1 cellular context compared by ENCODE assay signal in the genomic region with DNA sequence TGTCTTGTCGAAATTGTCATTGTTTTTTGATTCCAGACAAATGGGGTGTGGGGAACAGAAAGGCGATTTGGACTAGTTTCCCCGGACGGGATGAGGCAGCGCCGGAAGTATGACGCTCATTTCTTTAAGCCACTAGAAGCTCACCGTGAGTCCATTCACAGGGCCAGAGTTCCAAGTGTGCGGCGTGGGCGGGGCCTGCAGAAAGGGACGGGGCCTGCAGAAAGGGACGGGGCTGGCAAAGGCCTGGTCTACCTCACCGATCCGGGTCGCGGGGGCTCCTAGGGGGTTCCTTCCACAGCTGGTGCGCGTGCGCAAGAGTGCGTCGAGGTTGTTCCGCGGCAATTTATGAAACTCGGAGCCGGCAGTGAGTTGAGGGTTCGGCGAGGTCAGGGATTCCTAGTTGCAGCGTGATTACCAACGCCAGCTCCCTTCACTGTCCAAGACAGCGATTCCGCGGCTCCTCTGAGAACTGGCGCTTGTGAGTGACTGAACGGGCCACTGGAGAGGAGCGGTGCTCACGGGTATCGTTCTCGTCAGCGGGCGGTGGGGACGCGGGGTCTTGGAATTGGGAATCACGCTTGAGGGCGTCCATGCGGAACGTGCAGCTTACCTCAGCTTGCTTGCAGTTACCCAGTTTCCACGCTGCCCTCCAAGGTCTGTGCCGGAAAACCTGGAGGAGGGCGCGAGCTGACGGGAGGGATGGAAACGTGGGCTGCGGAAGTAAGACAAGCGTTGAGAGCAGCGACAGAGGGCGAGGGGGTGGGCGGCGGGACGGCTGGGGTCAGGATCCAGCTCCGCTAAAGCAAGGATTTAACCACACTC.
TF ChIP-seq lines count a peak whose summit lies in the region.

A gene (plus strand): TSS at position 219 of the 822 bp plus-strand sequence. CDS start 5,847 bp downstream, outside the sequence.

TF ChIP-seq in K562, 482 proteins besides CTCF, POLR2A, EP300 and RAD21 (continued from another document and continues in another):
- TF ChIP-seq, protein P1, sequence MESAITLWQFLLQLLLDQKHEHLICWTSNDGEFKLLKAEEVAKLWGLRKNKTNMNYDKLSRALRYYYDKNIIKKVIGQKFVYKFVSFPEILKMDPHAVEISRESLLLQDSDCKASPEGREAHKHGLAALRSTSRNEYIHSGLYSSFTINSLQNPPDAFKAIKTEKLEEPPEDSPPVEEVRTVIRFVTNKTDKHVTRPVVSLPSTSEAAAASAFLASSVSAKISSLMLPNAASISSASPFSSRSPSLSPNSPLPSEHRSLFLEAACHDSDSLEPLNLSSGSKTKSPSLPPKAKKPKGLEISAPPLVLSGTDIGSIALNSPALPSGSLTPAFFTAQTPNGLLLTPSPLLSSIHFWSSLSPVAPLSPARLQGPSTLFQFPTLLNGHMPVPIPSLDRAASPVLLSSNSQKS (CRISPR knock-in tag; IDR thresholded peaks at IDR 0.05): no peak
- TF ChIP-seq TCF7L2 (IDR thresholded peaks at IDR 0.05; ENCODE audit: low read depth, low read length) (no peak), ZNF551 (CRISPR knock-in tag; IDR thresholded peaks at IDR 0.05) (no peak), ZKSCAN8 (CRISPR knock-in tag; IDR thresholded peaks at IDR 0.05) (no peak), ELF1 (tag; IDR thresholded peaks at IDR 0.05) (peak; percentile 63), MBD2 (IDR thresholded peaks at IDR 0.05; ENCODE audit: borderline replicate concordance, low read depth) (no peak; the same call in 1 of the 2 replicates), TAF15 (IDR thresholded peaks at IDR 0.05; ENCODE audit: low read depth, low read length) (no peak), ZNF217 (CRISPR knock-in tag; IDR thresholded peaks at IDR 0.05) (no peak), ZNF143 (CRISPR knock-in tag; IDR thresholded peaks at IDR 0.05) (no peak), MCM3 (IDR thresholded peaks at IDR 0.05) (no peak), CBFA2T3 (IDR thresholded peaks at IDR 0.05) (no peak), TAF7 (tag; IDR thresholded peaks at IDR 0.05) (no peak), PRMT5 (CRISPR knock-in tag; IDR thresholded peaks at IDR 0.05) (no peak), RUNX1 (IDR thresholded peaks at IDR 0.05; ENCODE audit: low read depth) (no peak), ZNF41 (CRISPR knock-in tag; conservative IDR thresholded peaks at IDR 0.05) (no peak), BCL6 (CRISPR knock-in tag; IDR thresholded peaks at IDR 0.05) (no peak), BMI1 (IDR thresholded peaks at IDR 0.05; ENCODE audit: low read length) (no peak), U2AF2 (optimal IDR thresholded peaks at IDR 0.05; ENCODE audit: low read depth, low read length) (no peak), KAT7 (CRISPR knock-in tag; IDR thresholded peaks at IDR 0.05; ENCODE audit: borderline replicate concordance) (peak; percentile 78; the same call in 1 of the 2 replicates), ASH1L (IDR thresholded peaks at IDR 0.05; ENCODE audit: borderline replicate concordance, low read depth, partially characterized antibody) (no peak), BRD9 (IDR thresholded peaks at IDR 0.05; ENCODE audit: low read depth, partially characterized antibody) (no peak), CREB1 (IDR thresholded peaks at IDR 0.05) (peak; percentile 79), CREB1 (CRISPR knock-in tag; IDR thresholded peaks at IDR 0.05) (peak; percentile 24), ESRRA (IDR thresholded peaks at IDR 0.05; ENCODE audit: borderline replicate concordance, low read depth) (peak; percentile 28; the same call in 1 of the 2 replicates), ETV1 (tag; conservative IDR thresholded peaks at IDR 0.05; ENCODE audit: low read depth) (peak; percentile 84), ESRRB (CRISPR knock-in tag; IDR thresholded peaks at IDR 0.05; ENCODE audit: borderline replicate concordance) (no peak), RFX1 (IDR thresholded peaks at IDR 0.05) (no peak), HDAC3 (IDR thresholded peaks at IDR 0.05; ENCODE audit: borderline replicate concordance, partially characterized antibody) (no peak), TRIM24 (IDR thresholded peaks at IDR 0.05) (peak in 1 of 2 experiments; percentile 41; a peak in 1 of 4 replicates), TOE1 (IDR thresholded peaks at IDR 0.05; ENCODE audit: borderline replicate concordance) (no peak), TOE1 (CRISPR knock-in tag; IDR thresholded peaks at IDR 0.05; ENCODE audit: borderline replicate concordance, low read depth) (no peak), MXI1 (IDR thresholded peaks at IDR 0.05; ENCODE audit: low read depth, low read length) (peak; percentile 32; the same call in 1 of the 2 replicates), CSDE1 (IDR thresholded peaks at IDR 0.05) (no peak), ZNF212 (CRISPR knock-in tag; IDR thresholded peaks at IDR 0.05) (no peak), MAFG (tag; conservative IDR thresholded peaks at IDR 0.05) (no peak), MCM2 (IDR thresholded peaks at IDR 0.05; ENCODE audit: low read depth) (no peak), DNMT1 (IDR thresholded peaks at IDR 0.05) (no peak)
- TF ChIP-seq, protein P2, sequence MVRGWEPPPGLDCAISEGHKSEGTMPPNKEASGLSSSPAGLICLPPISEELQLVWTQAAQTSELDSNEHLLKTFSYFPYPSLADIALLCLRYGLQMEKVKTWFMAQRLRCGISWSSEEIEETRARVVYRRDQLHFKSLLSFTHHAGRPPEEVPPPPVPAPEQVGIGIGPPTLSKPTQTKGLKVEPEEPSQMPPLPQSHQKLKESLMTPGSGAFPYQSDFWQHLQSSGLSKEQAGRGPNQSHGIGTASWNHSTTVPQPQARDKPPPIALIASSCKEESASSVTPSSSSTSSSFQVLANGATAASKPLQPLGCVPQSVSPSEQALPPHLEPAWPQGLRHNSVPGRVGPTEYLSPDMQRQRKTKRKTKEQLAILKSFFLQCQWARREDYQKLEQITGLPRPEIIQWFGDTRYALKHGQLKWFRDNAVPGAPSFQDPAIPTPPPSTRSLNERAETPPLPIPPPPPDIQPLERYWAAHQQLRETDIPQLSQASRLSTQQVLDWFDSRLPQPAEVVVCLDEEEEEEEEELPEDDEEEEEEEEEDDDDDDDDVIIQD (CRISPR knock-in tag; IDR thresholded peaks at IDR 0.05): no peak
- TF ChIP-seq, protein P3, sequence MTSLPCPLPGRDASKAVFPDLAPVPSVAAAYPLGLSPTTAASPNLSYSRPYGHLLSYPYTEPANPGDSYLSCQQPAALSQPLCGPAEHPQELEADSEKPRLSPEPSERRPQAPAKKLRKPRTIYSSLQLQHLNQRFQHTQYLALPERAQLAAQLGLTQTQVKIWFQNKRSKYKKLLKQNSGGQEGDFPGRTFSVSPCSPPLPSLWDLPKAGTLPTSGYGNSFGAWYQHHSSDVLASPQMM (CRISPR knock-in tag; IDR thresholded peaks at IDR 0.05): no peak
- TF ChIP-seq, protein P4, sequence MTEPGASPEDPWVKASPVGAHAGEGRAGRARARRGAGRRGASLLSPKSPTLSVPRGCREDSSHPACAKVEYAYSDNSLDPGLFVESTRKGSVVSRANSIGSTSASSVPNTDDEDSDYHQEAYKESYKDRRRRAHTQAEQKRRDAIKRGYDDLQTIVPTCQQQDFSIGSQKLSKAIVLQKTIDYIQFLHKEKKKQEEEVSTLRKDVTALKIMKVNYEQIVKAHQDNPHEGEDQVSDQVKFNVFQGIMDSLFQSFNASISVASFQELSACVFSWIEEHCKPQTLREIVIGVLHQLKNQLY (CRISPR knock-in tag; conservative IDR thresholded peaks at IDR 0.05): no peak
- TF ChIP-seq, protein P5, sequence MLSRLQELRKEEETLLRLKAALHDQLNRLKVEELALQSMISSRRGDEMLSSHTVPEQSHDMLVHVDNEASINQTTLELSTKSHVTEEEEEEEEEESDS (CRISPR knock-in tag; IDR thresholded peaks at IDR 0.05): no peak
- TF ChIP-seq, protein P6, sequence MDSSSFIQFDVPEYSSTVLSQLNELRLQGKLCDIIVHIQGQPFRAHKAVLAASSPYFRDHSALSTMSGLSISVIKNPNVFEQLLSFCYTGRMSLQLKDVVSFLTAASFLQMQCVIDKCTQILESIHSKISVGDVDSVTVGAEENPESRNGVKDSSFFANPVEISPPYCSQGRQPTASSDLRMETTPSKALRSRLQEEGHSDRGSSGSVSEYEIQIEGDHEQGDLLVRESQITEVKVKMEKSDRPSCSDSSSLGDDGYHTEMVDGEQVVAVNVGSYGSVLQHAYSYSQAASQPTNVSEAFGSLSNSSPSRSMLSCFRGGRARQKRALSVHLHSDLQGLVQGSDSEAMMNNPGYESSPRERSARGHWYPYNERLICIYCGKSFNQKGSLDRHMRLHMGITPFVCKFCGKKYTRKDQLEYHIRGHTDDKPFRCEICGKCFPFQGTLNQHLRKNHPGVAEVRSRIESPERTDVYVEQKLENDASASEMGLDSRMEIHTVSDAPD (CRISPR knock-in tag; IDR thresholded peaks at IDR 0.05): no peak
- TF ChIP-seq, protein P7, sequence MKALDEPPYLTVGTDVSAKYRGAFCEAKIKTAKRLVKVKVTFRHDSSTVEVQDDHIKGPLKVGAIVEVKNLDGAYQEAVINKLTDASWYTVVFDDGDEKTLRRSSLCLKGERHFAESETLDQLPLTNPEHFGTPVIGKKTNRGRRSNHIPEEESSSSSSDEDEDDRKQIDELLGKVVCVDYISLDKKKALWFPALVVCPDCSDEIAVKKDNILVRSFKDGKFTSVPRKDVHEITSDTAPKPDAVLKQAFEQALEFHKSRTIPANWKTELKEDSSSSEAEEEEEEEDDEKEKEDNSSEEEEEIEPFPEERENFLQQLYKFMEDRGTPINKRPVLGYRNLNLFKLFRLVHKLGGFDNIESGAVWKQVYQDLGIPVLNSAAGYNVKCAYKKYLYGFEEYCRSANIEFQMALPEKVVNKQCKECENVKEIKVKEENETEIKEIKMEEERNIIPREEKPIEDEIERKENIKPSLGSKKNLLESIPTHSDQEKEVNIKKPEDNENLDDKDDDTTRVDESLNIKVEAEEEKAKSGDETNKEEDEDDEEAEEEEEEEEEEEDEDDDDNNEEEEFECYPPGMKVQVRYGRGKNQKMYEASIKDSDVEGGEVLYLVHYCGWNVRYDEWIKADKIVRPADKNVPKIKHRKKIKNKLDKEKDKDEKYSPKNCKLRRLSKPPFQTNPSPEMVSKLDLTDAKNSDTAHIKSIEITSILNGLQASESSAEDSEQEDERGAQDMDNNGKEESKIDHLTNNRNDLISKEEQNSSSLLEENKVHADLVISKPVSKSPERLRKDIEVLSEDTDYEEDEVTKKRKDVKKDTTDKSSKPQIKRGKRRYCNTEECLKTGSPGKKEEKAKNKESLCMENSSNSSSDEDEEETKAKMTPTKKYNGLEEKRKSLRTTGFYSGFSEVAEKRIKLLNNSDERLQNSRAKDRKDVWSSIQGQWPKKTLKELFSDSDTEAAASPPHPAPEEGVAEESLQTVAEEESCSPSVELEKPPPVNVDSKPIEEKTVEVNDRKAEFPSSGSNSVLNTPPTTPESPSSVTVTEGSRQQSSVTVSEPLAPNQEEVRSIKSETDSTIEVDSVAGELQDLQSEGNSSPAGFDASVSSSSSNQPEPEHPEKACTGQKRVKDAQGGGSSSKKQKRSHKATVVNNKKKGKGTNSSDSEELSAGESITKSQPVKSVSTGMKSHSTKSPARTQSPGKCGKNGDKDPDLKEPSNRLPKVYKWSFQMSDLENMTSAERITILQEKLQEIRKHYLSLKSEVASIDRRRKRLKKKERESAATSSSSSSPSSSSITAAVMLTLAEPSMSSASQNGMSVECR (CRISPR knock-in tag; IDR thresholded peaks at IDR 0.05): no peak
- TF ChIP-seq, protein P8, sequence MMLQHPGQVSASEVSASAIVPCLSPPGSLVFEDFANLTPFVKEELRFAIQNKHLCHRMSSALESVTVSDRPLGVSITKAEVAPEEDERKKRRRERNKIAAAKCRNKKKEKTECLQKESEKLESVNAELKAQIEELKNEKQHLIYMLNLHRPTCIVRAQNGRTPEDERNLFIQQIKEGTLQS (IDR thresholded peaks at IDR 0.05): peak; percentile 47; the same call in 1 of the 2 replicates
- TF ChIP-seq, protein P8 (CRISPR knock-in tag; conservative IDR thresholded peaks at IDR 0.05): no peak
- TF ChIP-seq, protein P9, sequence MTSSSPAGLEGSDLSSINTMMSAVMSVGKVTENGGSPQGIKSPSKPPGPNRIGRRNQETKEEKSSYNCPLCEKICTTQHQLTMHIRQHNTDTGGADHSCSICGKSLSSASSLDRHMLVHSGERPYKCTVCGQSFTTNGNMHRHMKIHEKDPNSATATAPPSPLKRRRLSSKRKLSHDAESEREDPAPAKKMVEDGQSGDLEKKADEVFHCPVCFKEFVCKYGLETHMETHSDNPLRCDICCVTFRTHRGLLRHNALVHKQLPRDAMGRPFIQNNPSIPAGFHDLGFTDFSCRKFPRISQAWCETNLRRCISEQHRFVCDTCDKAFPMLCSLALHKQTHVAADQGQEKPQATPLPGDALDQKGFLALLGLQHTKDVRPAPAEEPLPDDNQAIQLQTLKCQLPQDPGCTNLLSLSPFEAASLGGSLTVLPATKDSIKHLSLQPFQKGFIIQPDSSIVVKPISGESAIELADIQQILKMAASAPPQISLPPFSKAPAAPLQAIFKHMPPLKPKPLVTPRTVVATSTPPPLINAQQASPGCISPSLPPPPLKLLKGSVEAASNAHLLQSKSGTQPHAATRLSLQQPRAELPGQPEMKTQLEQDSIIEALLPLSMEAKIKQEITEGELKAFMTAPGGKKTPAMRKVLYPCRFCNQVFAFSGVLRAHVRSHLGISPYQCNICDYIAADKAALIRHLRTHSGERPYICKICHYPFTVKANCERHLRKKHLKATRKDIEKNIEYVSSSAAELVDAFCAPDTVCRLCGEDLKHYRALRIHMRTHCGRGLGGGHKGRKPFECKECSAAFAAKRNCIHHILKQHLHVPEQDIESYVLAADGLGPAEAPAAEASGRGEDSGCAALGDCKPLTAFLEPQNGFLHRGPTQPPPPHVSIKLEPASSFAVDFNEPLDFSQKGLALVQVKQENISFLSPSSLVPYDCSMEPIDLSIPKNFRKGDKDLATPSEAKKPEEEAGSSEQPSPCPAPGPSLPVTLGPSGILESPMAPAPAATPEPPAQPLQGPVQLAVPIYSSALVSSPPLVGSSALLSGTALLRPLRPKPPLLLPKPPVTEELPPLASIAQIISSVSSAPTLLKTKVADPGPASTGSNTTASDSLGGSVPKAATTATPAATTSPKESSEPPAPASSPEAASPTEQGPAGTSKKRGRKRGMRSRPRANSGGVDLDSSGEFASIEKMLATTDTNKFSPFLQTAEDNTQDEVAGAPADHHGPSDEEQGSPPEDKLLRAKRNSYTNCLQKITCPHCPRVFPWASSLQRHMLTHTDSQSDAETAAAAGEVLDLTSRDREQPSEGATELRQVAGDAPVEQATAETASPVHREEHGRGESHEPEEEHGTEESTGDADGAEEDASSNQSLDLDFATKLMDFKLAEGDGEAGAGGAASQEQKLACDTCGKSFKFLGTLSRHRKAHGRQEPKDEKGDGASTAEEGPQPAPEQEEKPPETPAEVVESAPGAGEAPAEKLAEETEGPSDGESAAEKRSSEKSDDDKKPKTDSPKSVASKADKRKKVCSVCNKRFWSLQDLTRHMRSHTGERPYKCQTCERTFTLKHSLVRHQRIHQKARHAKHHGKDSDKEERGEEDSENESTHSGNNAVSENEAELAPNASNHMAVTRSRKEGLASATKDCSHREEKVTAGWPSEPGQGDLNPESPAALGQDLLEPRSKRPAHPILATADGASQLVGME (CRISPR knock-in tag; IDR thresholded peaks at IDR 0.05): no peak
- TF ChIP-seq, protein P10, sequence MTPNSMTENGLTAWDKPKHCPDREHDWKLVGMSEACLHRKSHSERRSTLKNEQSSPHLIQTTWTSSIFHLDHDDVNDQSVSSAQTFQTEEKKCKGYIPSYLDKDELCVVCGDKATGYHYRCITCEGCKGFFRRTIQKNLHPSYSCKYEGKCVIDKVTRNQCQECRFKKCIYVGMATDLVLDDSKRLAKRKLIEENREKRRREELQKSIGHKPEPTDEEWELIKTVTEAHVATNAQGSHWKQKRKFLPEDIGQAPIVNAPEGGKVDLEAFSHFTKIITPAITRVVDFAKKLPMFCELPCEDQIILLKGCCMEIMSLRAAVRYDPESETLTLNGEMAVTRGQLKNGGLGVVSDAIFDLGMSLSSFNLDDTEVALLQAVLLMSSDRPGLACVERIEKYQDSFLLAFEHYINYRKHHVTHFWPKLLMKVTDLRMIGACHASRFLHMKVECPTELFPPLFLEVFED (CRISPR knock-in tag; conservative IDR thresholded peaks at IDR 0.05): no peak
